In the genomic region with DNA sequence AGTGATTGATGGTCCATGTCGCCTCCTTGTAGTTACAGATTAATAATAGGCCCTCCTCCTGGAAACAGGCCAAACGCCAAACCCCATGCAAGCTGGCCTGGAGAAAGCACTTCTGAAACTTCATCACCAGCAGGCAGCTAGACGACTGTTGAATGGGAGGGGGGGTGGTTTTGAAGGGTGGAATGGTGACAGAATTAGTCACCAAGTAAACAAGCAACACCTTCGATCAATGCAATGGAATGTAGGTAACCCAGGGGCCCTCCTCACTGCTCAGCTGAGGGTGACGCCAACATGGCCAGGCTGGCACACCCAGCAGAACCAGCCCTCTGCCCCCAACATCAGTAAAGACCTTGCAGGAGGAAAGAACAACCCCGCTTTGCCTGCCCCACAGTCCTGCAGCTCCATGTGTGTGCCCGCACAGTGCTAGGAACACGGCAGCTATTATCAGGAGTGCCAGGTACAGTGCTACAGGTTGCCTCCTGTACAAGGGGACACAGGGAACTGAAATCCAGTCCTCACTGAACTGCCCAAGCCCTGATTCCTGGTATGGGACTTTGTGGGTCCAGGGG, we compare ENCODE assay signal across 1 cellular context.
TF ChIP-seq lines count a peak whose summit lies in the region.

No MANE protein-coding gene starts in this region.

TF ChIP-seq in K562, 482 proteins besides CTCF, POLR2A, EP300 and RAD21 (continued from another document):
- TF ChIP-seq, protein P1, sequence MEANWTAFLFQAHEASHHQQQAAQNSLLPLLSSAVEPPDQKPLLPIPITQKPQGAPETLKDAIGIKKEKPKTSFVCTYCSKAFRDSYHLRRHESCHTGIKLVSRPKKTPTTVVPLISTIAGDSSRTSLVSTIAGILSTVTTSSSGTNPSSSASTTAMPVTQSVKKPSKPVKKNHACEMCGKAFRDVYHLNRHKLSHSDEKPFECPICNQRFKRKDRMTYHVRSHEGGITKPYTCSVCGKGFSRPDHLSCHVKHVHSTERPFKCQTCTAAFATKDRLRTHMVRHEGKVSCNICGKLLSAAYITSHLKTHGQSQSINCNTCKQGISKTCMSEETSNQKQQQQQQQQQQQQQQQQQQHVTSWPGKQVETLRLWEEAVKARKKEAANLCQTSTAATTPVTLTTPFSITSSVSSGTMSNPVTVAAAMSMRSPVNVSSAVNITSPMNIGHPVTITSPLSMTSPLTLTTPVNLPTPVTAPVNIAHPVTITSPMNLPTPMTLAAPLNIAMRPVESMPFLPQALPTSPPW (CRISPR knock-in tag; IDR thresholded peaks at IDR 0.05): peak; percentile 61
- TF ChIP-seq MCM2 (IDR thresholded peaks at IDR 0.05; ENCODE audit: low read depth): no peak
- TF ChIP-seq NCOA1 (IDR thresholded peaks at IDR 0.05; ENCODE audit: low read depth): no peak
- TF ChIP-seq, protein P2, sequence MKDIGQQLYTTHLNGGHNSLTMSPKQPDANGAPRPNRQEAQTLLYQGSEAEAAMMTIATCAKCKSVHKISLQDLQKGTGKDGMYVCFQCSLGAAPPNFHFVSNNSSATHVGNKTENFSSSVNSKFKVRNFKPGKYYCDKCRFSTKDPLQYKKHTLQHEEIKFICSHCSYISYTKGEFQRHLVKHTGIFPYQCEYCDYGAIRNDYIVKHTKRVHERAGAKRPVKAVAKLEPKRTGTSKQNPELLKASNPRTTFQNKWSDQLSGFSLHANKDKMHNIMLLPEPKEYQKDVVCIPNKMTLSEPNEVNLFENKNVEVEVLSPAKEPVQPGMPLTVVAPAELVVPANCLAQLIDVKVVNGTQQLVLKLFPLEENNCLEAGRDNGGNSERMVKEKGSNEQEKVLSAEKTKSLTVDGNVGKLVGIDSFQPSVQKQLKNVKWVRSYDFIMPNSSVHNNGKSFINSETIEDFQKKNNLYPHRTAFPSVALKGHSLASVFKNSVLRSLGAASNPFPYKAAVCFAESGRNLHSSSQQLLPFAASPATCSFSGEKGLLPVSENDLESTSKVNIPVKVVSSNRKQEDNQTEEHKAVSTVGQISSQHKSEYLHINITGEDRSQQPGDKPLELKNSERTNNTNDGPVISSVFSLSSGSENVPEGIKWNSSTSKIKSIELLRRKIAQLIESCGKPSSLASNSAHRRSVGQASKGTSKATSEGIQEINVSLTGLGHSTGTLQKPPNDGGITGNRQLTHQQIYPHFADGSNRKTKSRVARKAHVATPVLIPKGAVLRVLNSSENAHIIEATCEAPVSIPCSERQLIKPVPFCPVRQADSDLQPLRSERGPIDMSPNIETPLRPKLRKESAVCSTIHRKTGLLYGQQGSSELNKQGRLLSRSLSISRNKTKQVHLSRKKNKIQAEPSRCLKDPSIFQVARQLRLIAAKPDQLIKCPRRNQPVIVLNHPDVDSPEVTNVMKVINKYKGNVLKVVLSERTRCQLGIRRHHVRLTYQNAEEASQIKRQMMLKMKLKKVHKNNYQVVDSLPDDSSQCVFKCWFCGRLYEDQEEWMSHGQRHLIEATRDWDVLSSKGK (CRISPR knock-in tag; IDR thresholded peaks at IDR 0.05): no peak
- TF ChIP-seq MCM5 (IDR thresholded peaks at IDR 0.05; ENCODE audit: low read depth): no peak
- no peak for TF ChIP-seq TSC22D4 (tag; IDR thresholded peaks at IDR 0.05)
- no peak for TF ChIP-seq FIP1L1 (IDR thresholded peaks at IDR 0.05; ENCODE audit: low read depth, low read length, poor library complexity, severe bottlenecking)
- TF ChIP-seq FOSL1 (tag; conservative IDR thresholded peaks at IDR 0.05): peak; percentile 57
- TF ChIP-seq MBD2 (IDR thresholded peaks at IDR 0.05; ENCODE audit: borderline replicate concordance, low read depth): no peak
- no peak for TF ChIP-seq ELF4 (CRISPR knock-in tag; IDR thresholded peaks at IDR 0.05)
- TF ChIP-seq ZKSCAN3 (CRISPR knock-in tag; IDR thresholded peaks at IDR 0.05): no peak
- TF ChIP-seq MEIS2 (IDR thresholded peaks at IDR 0.05; ENCODE audit: partially characterized antibody): peak; percentile 84
- no peak for TF ChIP-seq GTF2F1 (IDR thresholded peaks at IDR 0.05; ENCODE audit: low read depth, low read length)
